ENCODE assay signal across 19 cellular contexts in genomic region chr12:124674937-124675336, GRCh38.
DNase-seq lines count a peak whose midpoint lies in the region; ATAC-seq and TF ChIP-seq lines count a peak whose summit lies in the region.
"Had no signal": no experiment of that assay in that cellular context is flagged by ENCODE, and none has a peak within 500 bp of the region (broad histone marks: within the 10 kb centered on the region; RNA-seq: fewer than 3 reads in every experiment).

No MANE protein-coding gene starts in this region.

- peaks cover 9% of the 10 kb centered on the region for H3K9me3 ChIP-seq in WERI-Rb-1 (ENCODE audit: severe bottlenecking)
- H3K9me3 ChIP-seq in esophagus muscularis mucosa, result no peaks in the 10 kb centered on the region
- H3K9me3 ChIP-seq in neural progenitor cell (ENCODE audit: low read depth), result no peaks in the 10 kb centered on the region
- H3K9me3 ChIP-seq: BLaER1 had no signal

- no peaks in the 10 kb centered on the region for H4K20me1 ChIP-seq in neural progenitor cell (ENCODE audit: low read depth)
- H4K20me1 ChIP-seq: BLaER1 had no signal

- ATAC-seq in stimulated activated naive B cell treated with anti-CD40 and anti-IgM and Interleukin-4, amounts not matched to agents 10 μg/mL and 1 μg/mL and 100 μg/mL, for 72 hours (replicated peaks), result no peak
- ATAC-seq: CD8-positive, alpha-beta T cell had no signal

- H3K4me1 ChIP-seq in esophagus muscularis mucosa (peaks cover 21 to 58% (median 52%) of the 10 kb centered on the region in 4 donors), neural progenitor cell (no peaks in the 10 kb centered on the region)

- H3K36me3 Mint-ChIP-seq in neural progenitor cell, result no peaks in the 10 kb centered on the region
- H3K36me3 Mint-ChIP-seq in activated naive CD8-positive, alpha-beta T cell treated with anti-CD3 and anti-CD28 coated beads for 36 hours, result no peaks in the 10 kb centered on the region
- H3K36me3 Mint-ChIP-seq in stimulated activated naive B cell treated with anti-CD40 and anti-IgM and Interleukin-4, amounts not matched to agents 10 μg/mL and 1 μg/mL and 100 μg/mL, for 72 hours, result no peaks in the 10 kb centered on the region
- H3K36me3 Mint-ChIP-seq: CD8-positive, alpha-beta T cell had no signal

- H3K4me3 ChIP-seq in WERI-Rb-1 (ENCODE audit: low read depth, low read length), result no peak overlapping the region
- no peak overlapping the region for H3K4me3 ChIP-seq in esophagus muscularis mucosa
- H3K4me3 ChIP-seq in neural progenitor cell, result no peak overlapping the region
- H3K4me3 ChIP-seq: BLaER1, PC-9 had no signal

- peaks cover 35% of the 10 kb centered on the region for H3K27me3 Mint-ChIP-seq in neural progenitor cell (ENCODE audit: insufficient read depth, low read depth)
- no peaks in the 10 kb centered on the region for H3K27me3 Mint-ChIP-seq in activated naive CD8-positive, alpha-beta T cell treated with anti-CD3 and anti-CD28 coated beads for 36 hours
- peaks cover 0 to 11% of the 10 kb centered on the region in 2 donors for H3K27me3 Mint-ChIP-seq in stimulated activated naive B cell treated with anti-CD40 and anti-IgM and Interleukin-4, amounts not matched to agents 10 μg/mL and 1 μg/mL and 100 μg/mL, for 72 hours

- no peak overlapping the region for H2AFZ ChIP-seq in neural progenitor cell (replicated peaks)
- H2AFZ ChIP-seq: PC-9 had no signal

- TF ChIP-seq CTCF in WERI-Rb-1 (IDR thresholded peaks at IDR 0.05; ENCODE audit: low read depth, low read length), result no peak
- no peak for TF ChIP-seq CTCF in esophagus muscularis mucosa (IDR thresholded peaks at IDR 0.05)
- no peak for TF ChIP-seq CTCF in neural progenitor cell (IDR thresholded peaks at IDR 0.05)

- TF ChIP-seq EP300 in esophagus muscularis mucosa (IDR thresholded peaks at IDR 0.05), result no peak

- peaks cover 44% of the 10 kb centered on the region for H3K4me1 Mint-ChIP-seq in neural progenitor cell
- H3K4me1 Mint-ChIP-seq in activated naive CD8-positive, alpha-beta T cell treated with anti-CD3 and anti-CD28 coated beads for 36 hours, result no peaks in the 10 kb centered on the region
- H3K4me1 Mint-ChIP-seq in stimulated activated naive B cell treated with anti-CD40 and anti-IgM and Interleukin-4, amounts not matched to agents 10 μg/mL and 1 μg/mL and 100 μg/mL, for 72 hours, result peaks cover 23 to 28% of the 10 kb centered on the region in 2 donors

- no peak overlapping the region for H3K9ac ChIP-seq in neural progenitor cell
- H3K9ac ChIP-seq: BLaER1 had no signal

- H3K36me3 ChIP-seq in WERI-Rb-1 (no peaks in the 10 kb centered on the region), esophagus muscularis mucosa (no peaks in the 10 kb centered on the region), neural progenitor cell (no peaks in the 10 kb centered on the region)
- H3K36me3 ChIP-seq: BLaER1 had no signal

- intact Hi-C loops in esophagus muscularis mucosa (cut with DNase I), result no loop called here

- WGBS in esophagus muscularis mucosa, result 100% methylated on average over 1 of the region's 1 CpG

- H3K27ac Mint-ChIP-seq in neural progenitor cell, result peak overlapping the region; percentile 72
- no peak overlapping the region for H3K27ac Mint-ChIP-seq in activated naive CD8-positive, alpha-beta T cell treated with anti-CD3 and anti-CD28 coated beads for 36 hours
- no peak overlapping the region for H3K27ac Mint-ChIP-seq in stimulated activated naive B cell treated with anti-CD40 and anti-IgM and Interleukin-4, amounts not matched to agents 10 μg/mL and 1 μg/mL and 100 μg/mL, for 72 hours
- H3K27ac Mint-ChIP-seq: CD8-positive, alpha-beta T cell; H9 had no signal

- no peaks in the 10 kb centered on the region for H3K79me2 ChIP-seq in neural progenitor cell (ENCODE audit: low read depth)

- H3K27me3 ChIP-seq in WERI-Rb-1 (ENCODE audit: insufficient read depth, low read depth, severe bottlenecking), result no peaks in the 10 kb centered on the region
- no peaks in the 10 kb centered on the region for H3K27me3 ChIP-seq in esophagus muscularis mucosa
- H3K27me3 ChIP-seq in neural progenitor cell, result no peaks in the 10 kb centered on the region
- H3K27me3 ChIP-seq: BLaER1 had no signal

- peak overlapping the region; percentile 93 for H3K27ac ChIP-seq in WERI-Rb-1
- H3K27ac ChIP-seq in esophagus muscularis mucosa (replicated peaks in 1 of 4), result peak overlapping the region; percentile 74 to 83 (median 82)
- no peak overlapping the region for H3K27ac ChIP-seq in neural progenitor cell
- peak overlapping the region; percentile 97 for H3K27ac ChIP-seq in temporal lobe (ENCODE audit: low read depth, low read length)
- H3K27ac ChIP-seq: HL-60, PC-9 had no signal

- H3F3A ChIP-seq in neural progenitor cell (ENCODE audit: low read depth), result peaks cover 16% of the 10 kb centered on the region

- no peak for DNase-seq in WERI-Rb-1
- no peak for DNase-seq in esophagus muscularis mucosa (ENCODE audit: extremely low spot score)
- DNase-seq in neural progenitor cell (ENCODE audit: low spot score), result no peak
- DNase-seq in activated CD4-positive, alpha-beta T cell treated with anti-CD3 and anti-CD28 coated beads, Interleukin-2, amount 50 U/mL, for 4 hours, result no peak
- no peak for DNase-seq in GM19238 (ENCODE audit: insufficient read length, low spot score)
- no peak for DNase-seq in activated naive CD8-positive, alpha-beta T cell treated with anti-CD3 and anti-CD28 coated beads for 36 hours
- no peak for DNase-seq in stimulated activated naive B cell treated with anti-CD40 and anti-IgM and Interleukin-4, amounts not matched to agents 10 μg/mL and 1 μg/mL and 100 μg/mL, for 72 hours
- DNase-seq: CD8-positive, alpha-beta T cell; DND-41; H9; Karpas-422; NCI-H1048; NCI-H1436; NCI-H2029; NCI-H345; PC-9 had no signal

- H3K9me3 Mint-ChIP-seq in neural progenitor cell, result peaks cover 11% of the 10 kb centered on the region
- no peaks in the 10 kb centered on the region for H3K9me3 Mint-ChIP-seq in activated naive CD8-positive, alpha-beta T cell treated with anti-CD3 and anti-CD28 coated beads for 36 hours
- H3K9me3 Mint-ChIP-seq in stimulated activated naive B cell treated with anti-CD40 and anti-IgM and Interleukin-4, amounts not matched to agents 10 μg/mL and 1 μg/mL and 100 μg/mL, for 72 hours, result peaks cover 0 to 2% of the 10 kb centered on the region in 2 donors
- H3K9me3 Mint-ChIP-seq: CD8-positive, alpha-beta T cell had no signal

- no peak for TF ChIP-seq POLR2A in esophagus muscularis mucosa (IDR thresholded peaks at IDR 0.05; ENCODE audit: low read depth)

- H3K4me2 ChIP-seq in neural progenitor cell, result no peak overlapping the region
- H3K4me2 ChIP-seq: BLaER1, PC-9 had no signal

- peak overlapping the region; percentile 50 for H3K4me3 Mint-ChIP-seq in neural progenitor cell
- H3K4me3 Mint-ChIP-seq in activated naive CD8-positive, alpha-beta T cell treated with anti-CD3 and anti-CD28 coated beads for 36 hours, result no peak overlapping the region
- no peak overlapping the region for H3K4me3 Mint-ChIP-seq in stimulated activated naive B cell treated with anti-CD40 and anti-IgM and Interleukin-4, amounts not matched to agents 10 μg/mL and 1 μg/mL and 100 μg/mL, for 72 hours
- H3K4me3 Mint-ChIP-seq: CD8-positive, alpha-beta T cell; H9 had no signal
